Comparison of ENCODE assay signal across 8 cellular contexts in the genomic region with DNA sequence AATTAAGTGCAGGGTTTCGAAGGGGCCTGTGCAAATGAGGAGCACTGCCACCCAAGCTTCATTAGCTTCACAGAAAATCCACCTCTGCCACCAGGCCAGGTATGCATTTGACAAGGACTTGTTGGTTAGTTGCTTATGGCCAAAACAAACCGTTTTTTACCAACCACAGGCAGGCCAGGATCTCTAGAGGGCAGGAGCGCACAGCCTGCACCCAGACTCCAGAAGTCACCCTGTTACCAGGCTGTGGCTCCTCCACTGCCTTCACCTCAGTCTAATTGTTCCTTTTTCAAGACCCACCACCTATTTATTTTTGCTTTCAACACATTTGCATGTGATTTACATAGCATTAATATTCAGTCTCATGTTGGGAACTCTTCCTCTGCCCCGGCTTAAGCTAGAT.
DNase-seq lines count a peak whose midpoint lies in the region; ATAC-seq and TF ChIP-seq lines count a peak whose summit lies in the region.

No MANE protein-coding gene starts in this region.

- H3K9me3 ChIP-seq in MG63 (no peaks in the 10 kb centered on the region), neural progenitor cell (ENCODE audit: low read depth) (no peaks in the 10 kb centered on the region), trophoblast cell (ENCODE audit: insufficient read depth, low read depth, low read length) (no peaks in the 10 kb centered on the region)

- H2BK12ac ChIP-seq in trophoblast cell (ENCODE audit: low read length) = no peak overlapping the region

- H3K4me1 Mint-ChIP-seq in activated CD4-positive, alpha-beta T cell treated with anti-CD3 and anti-CD28 coated beads for 36 hours = peaks cover 24% of the 10 kb centered on the region
- peaks cover 38% of the 10 kb centered on the region for H3K4me1 Mint-ChIP-seq in neural progenitor cell

- no peak for ATAC-seq in activated CD4-positive, alpha-beta T cell treated with anti-CD3 and anti-CD28 coated beads for 36 hours
- no peak for ATAC-seq in GM21619 (IDR thresholded peaks at IDR 0.05; ENCODE audit: unreplicated experiment)

- H3K4me3 ChIP-seq in MG63 (no peak overlapping the region), cardiac fibroblast (replicated peaks in 1 of 2; ENCODE audit: low read depth in 2 of 2, low read length in 2 of 2) (no peak overlapping the region), neural progenitor cell (no peak overlapping the region), trophoblast cell (ENCODE audit: low read depth, low read length) (no peak overlapping the region)

- H3K27ac Mint-ChIP-seq in activated CD4-positive, alpha-beta T cell treated with anti-CD3 and anti-CD28 coated beads for 36 hours = no peak overlapping the region
- no peak overlapping the region for H3K27ac Mint-ChIP-seq in neural progenitor cell

- H3K79me1 ChIP-seq in trophoblast cell (ENCODE audit: low read length) = peaks cover 7% of the 10 kb centered on the region

- H4K91ac ChIP-seq in trophoblast cell (ENCODE audit: low read depth, low read length) = no peak overlapping the region

- H3K18ac ChIP-seq in trophoblast cell (ENCODE audit: low read length) = no peak overlapping the region

- no peak overlapping the region for H3K23ac ChIP-seq in trophoblast cell (ENCODE audit: low read length)

- H3K36me3 ChIP-seq in MG63 (no peaks in the 10 kb centered on the region), neural progenitor cell (no peaks in the 10 kb centered on the region), trophoblast cell (ENCODE audit: control insufficient read depth in 1 of 2, insufficient read depth in 2 of 2, low read length in 2 of 2) (no peaks in the 10 kb centered on the region)

- H3K36me3 Mint-ChIP-seq in activated CD4-positive, alpha-beta T cell treated with anti-CD3 and anti-CD28 coated beads for 36 hours (ENCODE audit: low read depth) = no peaks in the 10 kb centered on the region
- H3K36me3 Mint-ChIP-seq in neural progenitor cell = no peaks in the 10 kb centered on the region

- intact Hi-C loops in activated CD4-positive, alpha-beta T cell treated with anti-CD3 and anti-CD28 coated beads for 36 hours (cut with DNase I, micrococcal nuclease) = loop anchor here (5.0 to 10.0 kb wide), 5 partner anchors 89 to 741 kb away; a partner anchor contains a TSS

- no peak overlapping the region for H3K4me2 ChIP-seq in neural progenitor cell
- no peak overlapping the region for H3K4me2 ChIP-seq in trophoblast cell (ENCODE audit: low read length)

- no peak overlapping the region for H2AFZ ChIP-seq in neural progenitor cell (replicated peaks)
- no peak overlapping the region for H2AFZ ChIP-seq in trophoblast cell (ENCODE audit: insufficient read depth, low read length, poor library complexity)

- H3K14ac ChIP-seq in trophoblast cell (ENCODE audit: low read length) = no peak overlapping the region

- H2BK5ac ChIP-seq in trophoblast cell (ENCODE audit: low read depth, low read length, poor library complexity) = no peak overlapping the region

- POLR2A ChIA-PET in activated CD4-positive, alpha-beta T cell treated with anti-CD3 and anti-CD28 coated beads for 36 hours (lab: Charles Lee) = no interaction called here

- H3K9me3 Mint-ChIP-seq in activated CD4-positive, alpha-beta T cell treated with anti-CD3 and anti-CD28 coated beads for 36 hours (ENCODE audit: low read depth) = no peaks in the 10 kb centered on the region
- H3K9me3 Mint-ChIP-seq in neural progenitor cell = no peaks in the 10 kb centered on the region

- no peak overlapping the region for H4K8ac ChIP-seq in trophoblast cell (ENCODE audit: low read depth, low read length)

- H3K79me2 ChIP-seq in neural progenitor cell (ENCODE audit: low read depth) (no peaks in the 10 kb centered on the region), trophoblast cell (ENCODE audit: control insufficient read depth, insufficient read depth, low read length, poor library complexity) (no peaks in the 10 kb centered on the region)

- H3K9ac ChIP-seq in neural progenitor cell (no peak overlapping the region), trophoblast cell (ENCODE audit: low read length) (no peak overlapping the region)

- TF ChIP-seq CTCF in cardiac fibroblast (IDR thresholded peaks at IDR 0.05; ENCODE audit: low read depth, low read length) = peak; percentile 48
- TF ChIP-seq CTCF in neural progenitor cell (IDR thresholded peaks at IDR 0.05) = peak; percentile 36

- H3K4ac ChIP-seq in trophoblast cell (ENCODE audit: low read depth, low read length) = no peak overlapping the region

- no peak overlapping the region for H3K4me3 Mint-ChIP-seq in activated CD4-positive, alpha-beta T cell treated with anti-CD3 and anti-CD28 coated beads for 36 hours
- no peak overlapping the region for H3K4me3 Mint-ChIP-seq in neural progenitor cell

- peaks cover 7% of the 10 kb centered on the region for H3F3A ChIP-seq in neural progenitor cell (ENCODE audit: low read depth)

- peaks cover 74% of the 10 kb centered on the region for H3K27me3 Mint-ChIP-seq in activated CD4-positive, alpha-beta T cell treated with anti-CD3 and anti-CD28 coated beads for 36 hours
- H3K27me3 Mint-ChIP-seq in neural progenitor cell (ENCODE audit: insufficient read depth, low read depth) = peaks cover 6% of the 10 kb centered on the region

- no peak overlapping the region for H2AK5ac ChIP-seq in trophoblast cell (ENCODE audit: low read length)

- no CpG with 5 or more reads among the region's 4 CpGs for WGBS in trophoblast cell (ENCODE audit: extremely low coverage, insufficient coverage, insufficient read length)

- H4K12ac ChIP-seq in trophoblast cell (ENCODE audit: low read depth, low read length) = no peak overlapping the region

- no peak overlapping the region for H2BK120ac ChIP-seq in trophoblast cell (ENCODE audit: insufficient read depth, low read length, poor library complexity)

- H4K20me1 ChIP-seq in neural progenitor cell (ENCODE audit: low read depth) = no peaks in the 10 kb centered on the region

- CTCF ChIA-PET in activated CD4-positive, alpha-beta T cell treated with anti-CD3 and anti-CD28 coated beads for 36 hours (lab: Charles Lee) = interaction anchor here (1.0 kb wide), 1 partner anchor 8 kb away, joined by 3 read pairs; no protein-coding TSS in a partner anchor

- H3K4me1 ChIP-seq in neural progenitor cell (peaks cover 17% of the 10 kb centered on the region), trophoblast cell (ENCODE audit: control insufficient read depth in 1 of 2, insufficient read depth in 2 of 2, low read length in 2 of 2) (peaks cover 28 to 33% of the 10 kb centered on the region in 2 experiments)

- DNase-seq in activated CD4-positive, alpha-beta T cell treated with anti-CD3 and anti-CD28 coated beads for 36 hours = peak; percentile 30
- no peak for DNase-seq in activated CD4-positive, alpha-beta T cell treated with anti-CD3 and anti-CD28 coated beads, Interleukin-2, amount 50 U/mL, for 1 hour
- peak; percentile 31 for DNase-seq in MG63
- peak; percentile 52 for DNase-seq in cardiac fibroblast (ENCODE audit: low read depth in 2 of 2)
- no peak for DNase-seq in neural progenitor cell (ENCODE audit: low spot score)
- no peak for DNase-seq in iPS-NIHi11 (ENCODE audit: low spot score)
- DNase-seq in trophoblast cell = no peak

- H3K27ac ChIP-seq in neural progenitor cell (no peak overlapping the region), trophoblast cell (ENCODE audit: low read depth, low read length) (no peak overlapping the region)

- H3K27me3 ChIP-seq in MG63 (no peaks in the 10 kb centered on the region), neural progenitor cell (no peaks in the 10 kb centered on the region), trophoblast cell (ENCODE audit: insufficient read depth, low read length) (no peaks in the 10 kb centered on the region)

Comparison
In these comparisons a context has a peak if more than half of its experiments do, and no peak if none do; other contexts are left out.
1. DNase-seq: peak in activated CD4-positive, alpha-beta T cell treated with anti-CD3 and anti-CD28 coated beads for 36 hours (single experiment), MG63 (single experiment) and cardiac fibroblast (2 of 2); none in activated CD4-positive, alpha-beta T cell treated with anti-CD3 and anti-CD28 coated beads, Interleukin-2, amount 50 U/mL, for 1 hour (single experiment), neural progenitor cell (single experiment), iPS-NIHi11 (single experiment) and trophoblast cell (0 of 2).